ENCODE assay signal across 15 cellular contexts in the genomic region with DNA sequence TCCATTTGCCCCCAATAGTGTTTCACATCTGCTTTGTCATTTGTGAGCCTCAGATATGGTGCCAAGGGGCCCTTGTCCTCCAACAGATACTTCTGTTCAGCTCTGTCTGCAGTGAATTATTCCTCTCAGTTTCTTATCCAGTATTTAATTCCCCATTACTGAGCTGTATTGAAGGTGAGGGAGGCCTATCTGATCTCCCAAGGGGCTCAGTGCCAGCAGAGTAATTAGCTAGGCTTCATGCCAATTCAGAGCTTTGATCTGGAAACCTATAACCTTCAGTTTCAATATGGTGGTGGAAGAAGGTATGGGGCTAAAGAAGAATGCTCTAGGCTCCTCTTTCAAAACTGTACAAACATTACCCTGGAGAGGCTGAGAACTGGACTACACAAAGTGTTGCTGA.
"Had no signal": no experiment of that assay in that cellular context is flagged by ENCODE, and none has a peak within 500 bp of the region (broad histone marks: within the 10 kb centered on the region; RNA-seq: fewer than 3 reads in every experiment).

No MANE protein-coding gene starts in this region.

- H3K9me3 Mint-ChIP-seq: activated T-cell treated with anti-CD3 and anti-CD28 coated beads, Interleukin-2, amount 50 U/mL, for 4 hours had no signal

- H3K27me3 Mint-ChIP-seq: dendritic cell treated with granulocyte-macrophage colony-stimulating factor and Interleukin-4, amounts not matched to agents 40 ng/mL and 50 ng/mL, for 4 days had no signal

- H3K27ac Mint-ChIP-seq: activated naive CD8-positive, alpha-beta T cell; dendritic cell treated with granulocyte-macrophage colony-stimulating factor and Interleukin-4, amounts not matched to agents 40 ng/mL and 50 ng/mL, for 4 days; nephron progenitor cell had no signal

- H3K36me3 Mint-ChIP-seq: activated naive CD8-positive, alpha-beta T cell had no signal

- DNase-seq: activated CD4-positive, alpha-beta T cell treated with anti-CD3 and anti-CD28 coated beads for 1 hour; activated CD4-positive, alpha-beta T cell treated with anti-CD3 and anti-CD28 coated beads, Interleukin-2, amount 50 U/mL, for 48 hours; activated effector memory CD4-positive, alpha-beta T cell treated with anti-CD3 and anti-CD28 coated beads, Interleukin-2, amount 50 U/mL, for 16 hours; activated T-cell treated with anti-CD3 and anti-CD28 coated beads, Interleukin-2, amount 50 U/mL, for 4 hours; brain microvascular endothelial cell; left ventricle myocardium superior; mesenchymal stem cell; nephron progenitor cell; right lobe of liver; spleen; stimulated activated CD4-positive, alpha-beta T cell treated with anti-CD3 and anti-CD28 coated beads, Interleukin-1b, Interleukin-23, amount 100 ng/mL, for 48 hours; stimulated activated naive CD4-positive, alpha-beta T cell; upper lobe of left lung had no signal

- H3K4me3 Mint-ChIP-seq: activated naive CD8-positive, alpha-beta T cell; activated T-cell treated with anti-CD3 and anti-CD28 coated beads, Interleukin-2, amount 50 U/mL, for 4 hours; dendritic cell treated with granulocyte-macrophage colony-stimulating factor and Interleukin-4, amounts not matched to agents 40 ng/mL and 50 ng/mL, for 4 days; nephron progenitor cell had no signal
